In genomic region chr1:173934440-173934839, GRCh38 we compare ENCODE assay signal across 29 cellular contexts. TPM values are rescaled to one million over a fixed set of nuclear protein-coding genes. Genes with fewer than 3 reads are reported as not detected.
DNase-seq lines count a peak whose midpoint lies in the region; ATAC-seq lines count a peak whose summit lies in the region.
"Had no signal": no experiment of that assay in that cellular context is flagged by ENCODE, and none has a peak within 500 bp of the region (broad histone marks: within the 10 kb centered on the region; RNA-seq: fewer than 3 reads in every experiment).

No MANE protein-coding gene starts in this region.

- DNase-seq in activated CD4-positive, alpha-beta T cell treated with anti-CD3 and anti-CD28 coated beads for 36 hours = no peak
- no peak for DNase-seq in activated CD4-positive, alpha-beta T cell treated with anti-CD3 and anti-CD28 coated beads for 4 hours
- DNase-seq in memory B cell (ENCODE audit: low spot score in 2 of 2) (no peak), SJCRH30 (no peak)
- no peak for DNase-seq in stimulated activated CD4-positive, alpha-beta T cell treated with anti-CD3 and anti-CD28 coated beads, Interleukin-4, amount 100 ng/mL, for 1 hour
- DNase-seq: activated B cell treated with CpG ODN at 0.5 μM for 24 hours; activated CD4-positive, alpha-beta T cell treated with anti-CD3 and anti-CD28 coated beads, Interleukin-2, amount 50 U/mL, for 4 hours; DMS 273 treated with DMSO at 0.1 percent for 48 hours; dorsolateral prefrontal cortex; hypothalamus; left lung; naive B cell; NCI-H1092 treated with DMSO at 0.1 percent for 48 hours; NCI-H1930; NCI-H526; retina; Right ventricle myocardium superior; small intestine; stimulated activated CD4-positive, alpha-beta T cell treated with anti-CD3 and anti-CD28 coated beads, Interleukin-1b, Interleukin-23, amount 100 ng/mL, for 48 hours; T1000 had no signal

- H3K4me3 Mint-ChIP-seq in activated CD4-positive, alpha-beta T cell treated with anti-CD3 and anti-CD28 coated beads for 36 hours = no peak overlapping the region
- H3K4me3 Mint-ChIP-seq in activated T-helper 17 cell treated with anti-CD3 and anti-CD28 coated beads, Interleukin-2, amount 50 U/mL, for 72 hours = no peak overlapping the region
- H3K4me3 Mint-ChIP-seq in memory B cell = no peak overlapping the region
- H3K4me3 Mint-ChIP-seq in stimulated activated naive CD8-positive, alpha-beta T cell treated with anti-CD3 and anti-CD28 coated beads, Interleukin-15, Interleukin-2, amounts not matched to agents 100 ng/mL and 50 ng/mL, for 24 hours = no peak overlapping the region
- H3K4me3 Mint-ChIP-seq: activated B cell treated with CpG ODN at 0.5 μM for 24 hours, mesothelial cell of epicardium, naive B cell had no signal

- peaks cover 42% of the 10 kb centered on the region for H3K36me3 ChIP-seq in SJCRH30

- CTCF ChIA-PET in activated CD4-positive, alpha-beta T cell treated with anti-CD3 and anti-CD28 coated beads for 36 hours (lab: Charles Lee) = no interaction called here

- H3K9me3 ChIP-seq in SJCRH30 (replicated peaks) = no peaks in the 10 kb centered on the region
- H3K9me3 ChIP-seq: ascending aorta, left lung, suprapubic skin had no signal

- no peaks in the 10 kb centered on the region for H3K27me3 ChIP-seq in SJCRH30
- H3K27me3 ChIP-seq: ascending aorta, dorsolateral prefrontal cortex, left lung, suprapubic skin had no signal

- ATAC-seq in activated CD4-positive, alpha-beta T cell treated with anti-CD3 and anti-CD28 coated beads for 36 hours = peak; percentile 19
- peak; percentile 12 for ATAC-seq in activated T-helper 17 cell treated with anti-CD3 and anti-CD28 coated beads, Interleukin-2, amount 50 U/mL, for 72 hours (replicated peaks)
- ATAC-seq in memory B cell (ENCODE audit: low read depth) (no peak), HG03565 (IDR thresholded peaks at IDR 0.05; ENCODE audit: unreplicated experiment) (no peak)
- ATAC-seq: left lung had no signal

- H3K4me1 Mint-ChIP-seq in activated CD4-positive, alpha-beta T cell treated with anti-CD3 and anti-CD28 coated beads for 36 hours = peaks cover 6% of the 10 kb centered on the region
- H3K4me1 Mint-ChIP-seq in activated T-helper 17 cell treated with anti-CD3 and anti-CD28 coated beads, Interleukin-2, amount 50 U/mL, for 72 hours = no peaks in the 10 kb centered on the region
- no peaks in the 10 kb centered on the region for H3K4me1 Mint-ChIP-seq in memory B cell
- peaks cover 17% of the 10 kb centered on the region for H3K4me1 Mint-ChIP-seq in stimulated activated naive CD8-positive, alpha-beta T cell treated with anti-CD3 and anti-CD28 coated beads, Interleukin-15, Interleukin-2, amounts not matched to agents 100 ng/mL and 50 ng/mL, for 24 hours (ENCODE audit: low read depth)
- H3K4me1 Mint-ChIP-seq: activated B cell treated with CpG ODN at 0.5 μM for 24 hours, mesothelial cell of epicardium, naive B cell had no signal

- H3K4me1 ChIP-seq in SJCRH30 = no peaks in the 10 kb centered on the region
- H3K4me1 ChIP-seq: ascending aorta, left lung, suprapubic skin had no signal

- no peak overlapping the region for H3K27ac ChIP-seq in SJCRH30
- H3K27ac ChIP-seq: 22Rv1, ascending aorta, left lung, suprapubic skin had no signal

- peaks cover 14% of the 10 kb centered on the region for H3K36me3 Mint-ChIP-seq in activated CD4-positive, alpha-beta T cell treated with anti-CD3 and anti-CD28 coated beads for 36 hours (ENCODE audit: low read depth)
- H3K36me3 Mint-ChIP-seq in activated T-helper 17 cell treated with anti-CD3 and anti-CD28 coated beads, Interleukin-2, amount 50 U/mL, for 72 hours (ENCODE audit: low read depth) = peaks cover 88% of the 10 kb centered on the region
- peaks cover 19% of the 10 kb centered on the region for H3K36me3 Mint-ChIP-seq in memory B cell
- peaks cover 52% of the 10 kb centered on the region for H3K36me3 Mint-ChIP-seq in stimulated activated naive CD8-positive, alpha-beta T cell treated with anti-CD3 and anti-CD28 coated beads, Interleukin-15, Interleukin-2, amounts not matched to agents 100 ng/mL and 50 ng/mL, for 24 hours (ENCODE audit: low read depth)

- no peaks in the 10 kb centered on the region for H3K9me3 Mint-ChIP-seq in activated CD4-positive, alpha-beta T cell treated with anti-CD3 and anti-CD28 coated beads for 36 hours (ENCODE audit: low read depth)
- no peaks in the 10 kb centered on the region for H3K9me3 Mint-ChIP-seq in activated T-helper 17 cell treated with anti-CD3 and anti-CD28 coated beads, Interleukin-2, amount 50 U/mL, for 72 hours
- H3K9me3 Mint-ChIP-seq in memory B cell = no peaks in the 10 kb centered on the region
- no peaks in the 10 kb centered on the region for H3K9me3 Mint-ChIP-seq in stimulated activated naive CD8-positive, alpha-beta T cell treated with anti-CD3 and anti-CD28 coated beads, Interleukin-15, Interleukin-2, amounts not matched to agents 100 ng/mL and 50 ng/mL, for 24 hours
- H3K9me3 Mint-ChIP-seq: activated B cell treated with CpG ODN at 0.5 μM for 24 hours; activated naive CD4-positive, alpha-beta T cell treated with anti-CD3 and anti-CD28 coated beads, Interleukin-2, amount 50 U/mL, for 72 hours; naive B cell had no signal

- no peak overlapping the region for H3K4me3 ChIP-seq in SJCRH30
- H3K4me3 ChIP-seq: ascending aorta, dorsolateral prefrontal cortex, left lung, suprapubic skin had no signal

- peak overlapping the region; percentile 22 for H3K27ac Mint-ChIP-seq in activated CD4-positive, alpha-beta T cell treated with anti-CD3 and anti-CD28 coated beads for 36 hours
- H3K27ac Mint-ChIP-seq in activated T-helper 17 cell treated with anti-CD3 and anti-CD28 coated beads, Interleukin-2, amount 50 U/mL, for 72 hours = no peak overlapping the region
- peak overlapping the region; percentile 42 for H3K27ac Mint-ChIP-seq in memory B cell
- peak overlapping the region; percentile 68 for H3K27ac Mint-ChIP-seq in stimulated activated naive CD8-positive, alpha-beta T cell treated with anti-CD3 and anti-CD28 coated beads, Interleukin-15, Interleukin-2, amounts not matched to agents 100 ng/mL and 50 ng/mL, for 24 hours
- H3K27ac Mint-ChIP-seq: activated B cell treated with CpG ODN at 0.5 μM for 24 hours, mesothelial cell of epicardium had no signal

- POLR2A ChIA-PET in activated CD4-positive, alpha-beta T cell treated with anti-CD3 and anti-CD28 coated beads for 36 hours (lab: Charles Lee) = no interaction called here

- intact Hi-C loops in activated CD4-positive, alpha-beta T cell treated with anti-CD3 and anti-CD28 coated beads for 36 hours (cut with DNase I, micrococcal nuclease) = no loop called here

- no peaks in the 10 kb centered on the region for H3K27me3 Mint-ChIP-seq in activated CD4-positive, alpha-beta T cell treated with anti-CD3 and anti-CD28 coated beads for 36 hours
- H3K27me3 Mint-ChIP-seq in activated T-helper 17 cell treated with anti-CD3 and anti-CD28 coated beads, Interleukin-2, amount 50 U/mL, for 72 hours = no peaks in the 10 kb centered on the region
- no peaks in the 10 kb centered on the region for H3K27me3 Mint-ChIP-seq in memory B cell
- no peaks in the 10 kb centered on the region for H3K27me3 Mint-ChIP-seq in stimulated activated naive CD8-positive, alpha-beta T cell treated with anti-CD3 and anti-CD28 coated beads, Interleukin-15, Interleukin-2, amounts not matched to agents 100 ng/mL and 50 ng/mL, for 24 hours
- H3K27me3 Mint-ChIP-seq: activated B cell treated with CpG ODN at 0.5 μM for 24 hours, naive B cell had no signal

RNA-seq across cellular contexts. Expression of gene SERPINC1, which starts 17.3 kb away (rescaled TPM):
- total RNA-seq in activated CD4-positive, alpha-beta T cell treated with anti-CD3 and anti-CD28 coated beads for 36 hours = under 1 TPM in 1 of 2 experiments, not detected in 1; 0.25 TPM
- total RNA-seq in activated T-helper 17 cell treated with anti-CD3 and anti-CD28 coated beads, Interleukin-2, amount 50 U/mL, for 72 hours = under 1 TPM; 0.35 to 0.77 TPM
- 0.22 and 1.6 TPM in 2 replicates for total RNA-seq in SJCRH30 (2014; rRNA removed; shearing (Covaris generic))
- total RNA-seq: H4 had no signal

Comparison
In these comparisons a context has a peak if more than half of its experiments do, and no peak if none do; other contexts are left out.
1. ATAC-seq: peak in activated CD4-positive, alpha-beta T cell treated with anti-CD3 and anti-CD28 coated beads for 36 hours (single experiment) and activated T-helper 17 cell treated with anti-CD3 and anti-CD28 coated beads, Interleukin-2, amount 50 U/mL, for 72 hours (single experiment); none in memory B cell (single experiment) and HG03565 (single experiment).